ENCODE assay signal across 1 cellular context in the genomic region with DNA sequence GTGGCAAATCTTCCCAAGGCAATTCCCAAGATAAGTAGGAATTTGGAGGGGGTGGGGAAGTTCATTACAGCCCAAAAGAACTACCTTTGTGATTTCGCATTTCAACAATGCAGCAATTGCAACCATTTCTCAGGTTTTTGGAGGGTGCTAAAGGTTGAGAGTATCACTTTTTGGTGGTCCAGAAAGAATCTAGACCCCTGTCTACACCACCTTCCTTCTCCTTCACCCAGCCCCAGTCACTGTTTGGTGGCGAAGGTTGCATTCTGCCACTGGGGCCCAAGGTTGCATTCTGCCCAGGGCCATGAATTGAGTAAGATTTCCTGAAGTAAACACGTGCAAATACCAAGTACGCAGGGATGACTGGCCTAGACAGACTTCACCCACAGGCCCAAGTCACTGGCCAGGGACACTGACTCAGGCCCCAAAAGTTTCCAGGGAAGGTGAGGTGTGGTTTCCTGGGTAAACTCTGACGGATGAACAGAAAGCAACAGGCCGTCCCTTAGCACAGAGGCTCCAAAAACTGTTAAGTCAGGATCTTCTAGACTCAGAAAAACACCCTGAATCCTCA.
TF ChIP-seq lines count a peak whose summit lies in the region.

No MANE protein-coding gene starts in this region.

TF ChIP-seq in IMR-90, 13 proteins besides CTCF, POLR2A, EP300 and RAD21 (continued from another document):
- TF ChIP-seq ELK1 (IDR thresholded peaks at IDR 0.05; ENCODE audit: borderline replicate concordance, low read depth, low read length) = no peak
- peak; percentile 62; the same call in 1 of the 2 replicates for TF ChIP-seq NFE2L2 (IDR thresholded peaks at IDR 0.05; ENCODE audit: low read depth, low read length)
- peak; percentile 47 for TF ChIP-seq MAFK (IDR thresholded peaks at IDR 0.05; ENCODE audit: low read depth, low read length)
- TF ChIP-seq FOS (IDR thresholded peaks at IDR 0.05; ENCODE audit: low read depth, low read length) = peak; percentile 64
